8 cellular contexts compared by ENCODE assay signal in genomic region chrX:24023972-24024664, GRCh38.
DNase-seq lines count a peak whose midpoint lies in the region; ATAC-seq, FAIRE-seq and TF ChIP-seq lines count a peak whose summit lies in the region.

No MANE protein-coding gene starts in this region.

- H3K36me3 ChIP-seq in DOHH2 (ENCODE audit: control insufficient read depth, low read length), result peaks cover 42% of the 10 kb centered on the region
- no peaks in the 10 kb centered on the region for H3K36me3 ChIP-seq in iPS-15b (ENCODE audit: control insufficient read depth, insufficient read depth, low read length)

- no peaks in the 10 kb centered on the region for H3K36me3 Mint-ChIP-seq in activated naive CD8-positive, alpha-beta T cell
- peaks cover 25% of the 10 kb centered on the region for H3K36me3 Mint-ChIP-seq in stimulated activated effector memory CD8-positive, alpha-beta T cell treated with anti-CD3 and anti-CD28 coated beads, Interleukin-12 subunit alpha, Interleukin-12 subunit beta, amount 100 ng/mL, for 72 hours

- H3F3A ChIP-seq in DOHH2 (ENCODE audit: control insufficient read depth, insufficient read depth), result 0 out of 2 replicates have a peak, but pooled peaks cover 3% of the 10 kb centered on the region

- peaks cover 35% of the 10 kb centered on the region for H3K4me1 Mint-ChIP-seq in activated naive CD8-positive, alpha-beta T cell (ENCODE audit: low read depth)
- H3K4me1 Mint-ChIP-seq in stimulated activated effector memory CD8-positive, alpha-beta T cell treated with anti-CD3 and anti-CD28 coated beads, Interleukin-12 subunit alpha, Interleukin-12 subunit beta, amount 100 ng/mL, for 72 hours, result peaks cover 20% of the 10 kb centered on the region

- no peak for TF ChIP-seq CTCF in DOHH2 (IDR thresholded peaks at IDR 0.05; ENCODE audit: low read depth, low read length, poor library complexity, severe bottlenecking)

- H3K4me3 Mint-ChIP-seq in activated naive CD8-positive, alpha-beta T cell, result peak overlapping the region; percentile 92
- peak overlapping the region; percentile 75 for H3K4me3 Mint-ChIP-seq in stimulated activated effector memory CD8-positive, alpha-beta T cell treated with anti-CD3 and anti-CD28 coated beads, Interleukin-12 subunit alpha, Interleukin-12 subunit beta, amount 100 ng/mL, for 72 hours

- no peaks in the 10 kb centered on the region for H3K27me3 Mint-ChIP-seq in activated naive CD8-positive, alpha-beta T cell

- no peaks in the 10 kb centered on the region for H3K9me2 ChIP-seq in DOHH2 (replicated peaks; ENCODE audit: control insufficient read depth, low read length)

- H3K4me1 ChIP-seq in DOHH2 (ENCODE audit: control insufficient read depth, low read length), result peaks cover 39% of the 10 kb centered on the region
- no peaks in the 10 kb centered on the region for H3K4me1 ChIP-seq in iPS-15b (ENCODE audit: control insufficient read depth, insufficient read depth, low read length)

- H4K20me1 ChIP-seq in DOHH2 (ENCODE audit: control insufficient read depth, insufficient read depth, low read depth, low read length), result no peaks in the 10 kb centered on the region

- no peak for ATAC-seq in stimulated activated effector memory CD8-positive, alpha-beta T cell treated with anti-CD3 and anti-CD28 coated beads, Interleukin-12 subunit alpha, Interleukin-12 subunit beta, amount 100 ng/mL, for 72 hours
- no peak for ATAC-seq in GM21423 (IDR thresholded peaks at IDR 0.05; ENCODE audit: unreplicated experiment)

- no peaks in the 10 kb centered on the region for H3K27me3 ChIP-seq in DOHH2 (ENCODE audit: control insufficient read depth, low read length)
- H3K27me3 ChIP-seq in iPS-15b (ENCODE audit: control insufficient read depth, insufficient read depth, low read length), result peaks cover 16% of the 10 kb centered on the region

- peak overlapping the region; percentile 76 for H3K4me2 ChIP-seq in DOHH2 (ENCODE audit: low read length)

- peaks cover 64% of the 10 kb centered on the region for H3K79me2 ChIP-seq in DOHH2 (ENCODE audit: control insufficient read depth, low read length)

- H3K9ac ChIP-seq in iPS-15b (ENCODE audit: low read depth, low read length), result peak overlapping the region; percentile 92

- H3K9me3 Mint-ChIP-seq in activated naive CD8-positive, alpha-beta T cell (ENCODE audit: low read depth), result no peaks in the 10 kb centered on the region
- H3K9me3 Mint-ChIP-seq in stimulated activated effector memory CD8-positive, alpha-beta T cell treated with anti-CD3 and anti-CD28 coated beads, Interleukin-12 subunit alpha, Interleukin-12 subunit beta, amount 100 ng/mL, for 72 hours, result no peaks in the 10 kb centered on the region

- H3K27ac Mint-ChIP-seq in activated naive CD8-positive, alpha-beta T cell, result peak overlapping the region; percentile 81
- peak overlapping the region; percentile 81 for H3K27ac Mint-ChIP-seq in stimulated activated effector memory CD8-positive, alpha-beta T cell treated with anti-CD3 and anti-CD28 coated beads, Interleukin-12 subunit alpha, Interleukin-12 subunit beta, amount 100 ng/mL, for 72 hours

- no peak for DNase-seq in HTR-8/SVneo (ENCODE audit: insufficient read length, low spot score)
- no peak for DNase-seq in stimulated activated effector memory CD8-positive, alpha-beta T cell treated with anti-CD3 and anti-CD28 coated beads, Interleukin-12 subunit alpha, Interleukin-12 subunit beta, amount 100 ng/mL, for 72 hours (ENCODE audit: low spot score in 2 of 2)
- no peak for DNase-seq in NCI-H2196 (lab: John Stamatoyannopoulos, UW; ENCODE audit: unreplicated experiment)
- DNase-seq in effector CD4-positive, alpha-beta T cell, result no peak

- H3K4me3 ChIP-seq in DOHH2 (ENCODE audit: low read length) (peak overlapping the region; percentile 89), iPS-15b (ENCODE audit: low read depth, low read length) (peak overlapping the region; percentile 72)

- peak overlapping the region; percentile 70 for H3K27ac ChIP-seq in DOHH2 (ENCODE audit: low read depth, low read length)

- H3K9me3 ChIP-seq in DOHH2 (ENCODE audit: control insufficient read depth, insufficient read depth, low read length) (no peaks in the 10 kb centered on the region), iPS-15b (ENCODE audit: control insufficient read depth, insufficient read depth, low read length) (no peaks in the 10 kb centered on the region)

- FAIRE-seq in HTR-8/SVneo (lab: Jason Lieb, UNC), result peak; percentile 77
